1 cellular context compared by ENCODE assay signal in the genomic region with DNA sequence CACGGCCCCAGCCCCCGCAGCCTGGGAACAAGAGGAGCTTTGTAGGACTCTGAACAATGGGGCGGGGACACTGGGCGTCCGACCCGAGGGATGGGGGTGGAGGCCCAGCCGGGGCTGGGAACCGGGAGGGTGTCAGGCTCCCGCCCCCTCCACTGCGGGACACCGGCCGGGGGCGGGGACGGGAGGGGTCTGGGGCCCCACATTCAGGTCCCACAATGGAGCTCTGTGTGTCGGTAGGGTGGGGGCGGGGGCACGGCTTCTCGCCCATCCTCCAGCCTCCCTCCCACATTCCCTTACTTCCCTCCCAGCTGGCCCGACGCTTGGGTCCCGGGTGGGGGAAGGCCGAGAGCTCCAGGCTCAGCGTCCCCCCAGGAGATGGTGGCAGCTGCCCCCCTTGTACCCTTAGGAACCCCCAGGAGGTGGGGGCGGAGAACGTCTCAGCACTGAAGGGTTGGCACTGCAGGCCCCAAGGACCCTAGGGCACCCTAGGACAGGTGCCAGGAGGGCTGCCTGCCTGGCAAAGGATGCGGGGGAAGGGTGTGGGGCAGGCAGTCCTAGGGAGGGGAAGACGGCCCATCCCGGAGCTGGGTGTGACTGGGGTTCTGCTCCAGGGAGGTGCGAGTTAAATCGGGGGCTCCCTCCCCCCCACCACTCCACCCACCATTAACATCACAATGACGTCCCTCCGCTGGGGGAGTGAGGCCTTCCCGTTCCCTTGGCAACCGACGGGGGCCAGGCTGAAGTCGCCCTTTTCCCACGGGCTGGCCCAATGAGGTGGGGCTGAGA.
TF ChIP-seq lines count a peak whose summit lies in the region.

No MANE protein-coding gene starts in this region.

TF ChIP-seq in H1, 55 proteins besides CTCF, POLR2A, EP300 and RAD21:
- TF ChIP-seq NANOG (IDR thresholded peaks at IDR 0.05; ENCODE audit: insufficient read depth, low read depth, low read length, poor library complexity, severe bottlenecking) (peak; percentile 53), SIX5 (IDR thresholded peaks at IDR 0.05; ENCODE audit: low read depth, low read length) (no peak), JUN (IDR thresholded peaks at IDR 0.05; ENCODE audit: low read depth, low read length) (no peak), SIRT6 (IDR thresholded peaks at IDR 0.05; ENCODE audit: low read length) (no peak), MAFK (IDR thresholded peaks at IDR 0.05; ENCODE audit: low read depth, low read length) (no peak), BACH1 (IDR thresholded peaks at IDR 0.05; ENCODE audit: low read length) (no peak), ASH2L (IDR thresholded peaks at IDR 0.05; ENCODE audit: low read length) (peak; percentile 94), KDM4A (IDR thresholded peaks at IDR 0.05; ENCODE audit: low read depth, low read length, severe bottlenecking) (no peak), POU5F1 (IDR thresholded peaks at IDR 0.05; ENCODE audit: low read depth, low read length) (peak; percentile 74; the same call in 1 of the 2 replicates), CBX8 (IDR thresholded peaks at IDR 0.05; ENCODE audit: borderline replicate concordance, low read depth, low read length) (no peak), GABPA (IDR thresholded peaks at IDR 0.05; ENCODE audit: borderline replicate concordance, insufficient read depth, low read length) (no peak), TCF12 (IDR thresholded peaks at IDR 0.05; ENCODE audit: low read depth, low read length) (0 out of 2 replicates have a peak, but pooled peaks have one; percentile 4), BCL11A (IDR thresholded peaks at IDR 0.05; ENCODE audit: low read depth in 2 of 2, low read length in 2 of 2) (no peak), KDM5A (IDR thresholded peaks at IDR 0.05; ENCODE audit: low read length) (no peak), TAF1 (IDR thresholded peaks at IDR 0.05; ENCODE audit: low read depth, low read length) (0 out of 2 replicates have a peak, but pooled peaks have one; percentile 31), ZNF274 (IDR thresholded peaks at IDR 0.05; ENCODE audit: borderline replicate concordance, extremely low read depth, low read length) (no peak), TEAD4 (IDR thresholded peaks at IDR 0.05; ENCODE audit: low read depth, low read length) (0 out of 2 replicates have a peak, but pooled peaks have one; percentile 63), SIN3A (conservative IDR thresholded peaks at IDR 0.05 in 1 of 2, IDR thresholded peaks at IDR 0.05 in 1 of 2; ENCODE audit: low read depth in 1 of 2, low read length in 2 of 2) (peak in 1 of 2 experiments; percentile 19; a peak in 2 of 4 replicates), EZH2 (IDR thresholded peaks at IDR 0.05; ENCODE audit: low read depth, low read length, severe bottlenecking) (no peak), CBX5 (IDR thresholded peaks at IDR 0.05; ENCODE audit: low read depth, low read length) (no peak), SRF (IDR thresholded peaks at IDR 0.05; ENCODE audit: low read depth, low read length) (no peak), CTBP2 (IDR thresholded peaks at IDR 0.05; ENCODE audit: borderline replicate concordance, insufficient read depth, insufficient read length, low read length) (peak; percentile 79), CHD2 (IDR thresholded peaks at IDR 0.05; ENCODE audit: low read length) (no peak), CHD1 (IDR thresholded peaks at IDR 0.05; ENCODE audit: low read depth, low read length) (no peak), RBBP5 (IDR thresholded peaks at IDR 0.05; ENCODE audit: borderline replicate concordance, low read depth, low read length) (0 out of 2 replicates have a peak, but pooled peaks have one; percentile 67), SP2 (IDR thresholded peaks at IDR 0.05; ENCODE audit: low read length) (no peak), GTF2F1 (IDR thresholded peaks at IDR 0.05; ENCODE audit: borderline replicate concordance, low read depth, low read length) (no peak), SUZ12 (IDR thresholded peaks at IDR 0.05; ENCODE audit: low read length) (no peak), SP4 (IDR thresholded peaks at IDR 0.05; ENCODE audit: low read length) (peak; percentile 56; the same call in 1 of the 2 replicates), CREB1 (IDR thresholded peaks at IDR 0.05) (peak; percentile 41), TAF7 (optimal IDR thresholded peaks at IDR 0.05; ENCODE audit: borderline replicate concordance, low read depth, low read length) (no peak), SP1 (IDR thresholded peaks at IDR 0.05; ENCODE audit: low read depth, low read length) (peak; percentile 83), BRCA1 (IDR thresholded peaks at IDR 0.05; ENCODE audit: low read depth, low read length) (no peak), FOSL1 (IDR thresholded peaks at IDR 0.05; ENCODE audit: insufficient read depth, low read depth, low read length) (no peak), PHF8 (conservative IDR thresholded peaks at IDR 0.05; ENCODE audit: low read depth, low read length) (peak; percentile 38; the same call in 1 of the 2 replicates), RXRA (IDR thresholded peaks at IDR 0.05; ENCODE audit: insufficient read depth, low read depth, low read length) (no peak), POLR2AphosphoS5 (IDR thresholded peaks at IDR 0.05; ENCODE audit: low read depth, low read length) (peak; percentile 72; the same call in 1 of the 2 replicates), SAP30 (IDR thresholded peaks at IDR 0.05; ENCODE audit: insufficient read depth, insufficient replicate concordance, low read length) (no peak), NRF1 (IDR thresholded peaks at IDR 0.05; ENCODE audit: low read depth, low read length) (no peak), EGR1 (IDR thresholded peaks at IDR 0.05; ENCODE audit: borderline replicate concordance, low read depth, low read length) (peak; percentile 63; the same call in 1 of the 2 replicates), HDAC2 (IDR thresholded peaks at IDR 0.05; ENCODE audit: borderline replicate concordance in 1 of 2, low read depth in 2 of 2, low read length in 2 of 2) (peak; percentile 22 to 86; a peak in 1 of 4 replicates), TBP (IDR thresholded peaks at IDR 0.05; ENCODE audit: low read depth, low read length) (peak; percentile 73; the same call in 1 of the 2 replicates), KDM1A (IDR thresholded peaks at IDR 0.05; ENCODE audit: borderline replicate concordance, low read length) (no peak)
- TF ChIP-seq, protein P1, sequence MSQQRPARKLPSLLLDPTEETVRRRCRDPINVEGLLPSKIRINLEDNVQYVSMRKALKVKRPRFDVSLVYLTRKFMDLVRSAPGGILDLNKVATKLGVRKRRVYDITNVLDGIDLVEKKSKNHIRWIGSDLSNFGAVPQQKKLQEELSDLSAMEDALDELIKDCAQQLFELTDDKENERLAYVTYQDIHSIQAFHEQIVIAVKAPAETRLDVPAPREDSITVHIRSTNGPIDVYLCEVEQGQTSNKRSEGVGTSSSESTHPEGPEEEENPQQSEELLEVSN (IDR thresholded peaks at IDR 0.05) = no peak; the same call in 1 of the 2 replicates
- TF ChIP-seq, protein P2, sequence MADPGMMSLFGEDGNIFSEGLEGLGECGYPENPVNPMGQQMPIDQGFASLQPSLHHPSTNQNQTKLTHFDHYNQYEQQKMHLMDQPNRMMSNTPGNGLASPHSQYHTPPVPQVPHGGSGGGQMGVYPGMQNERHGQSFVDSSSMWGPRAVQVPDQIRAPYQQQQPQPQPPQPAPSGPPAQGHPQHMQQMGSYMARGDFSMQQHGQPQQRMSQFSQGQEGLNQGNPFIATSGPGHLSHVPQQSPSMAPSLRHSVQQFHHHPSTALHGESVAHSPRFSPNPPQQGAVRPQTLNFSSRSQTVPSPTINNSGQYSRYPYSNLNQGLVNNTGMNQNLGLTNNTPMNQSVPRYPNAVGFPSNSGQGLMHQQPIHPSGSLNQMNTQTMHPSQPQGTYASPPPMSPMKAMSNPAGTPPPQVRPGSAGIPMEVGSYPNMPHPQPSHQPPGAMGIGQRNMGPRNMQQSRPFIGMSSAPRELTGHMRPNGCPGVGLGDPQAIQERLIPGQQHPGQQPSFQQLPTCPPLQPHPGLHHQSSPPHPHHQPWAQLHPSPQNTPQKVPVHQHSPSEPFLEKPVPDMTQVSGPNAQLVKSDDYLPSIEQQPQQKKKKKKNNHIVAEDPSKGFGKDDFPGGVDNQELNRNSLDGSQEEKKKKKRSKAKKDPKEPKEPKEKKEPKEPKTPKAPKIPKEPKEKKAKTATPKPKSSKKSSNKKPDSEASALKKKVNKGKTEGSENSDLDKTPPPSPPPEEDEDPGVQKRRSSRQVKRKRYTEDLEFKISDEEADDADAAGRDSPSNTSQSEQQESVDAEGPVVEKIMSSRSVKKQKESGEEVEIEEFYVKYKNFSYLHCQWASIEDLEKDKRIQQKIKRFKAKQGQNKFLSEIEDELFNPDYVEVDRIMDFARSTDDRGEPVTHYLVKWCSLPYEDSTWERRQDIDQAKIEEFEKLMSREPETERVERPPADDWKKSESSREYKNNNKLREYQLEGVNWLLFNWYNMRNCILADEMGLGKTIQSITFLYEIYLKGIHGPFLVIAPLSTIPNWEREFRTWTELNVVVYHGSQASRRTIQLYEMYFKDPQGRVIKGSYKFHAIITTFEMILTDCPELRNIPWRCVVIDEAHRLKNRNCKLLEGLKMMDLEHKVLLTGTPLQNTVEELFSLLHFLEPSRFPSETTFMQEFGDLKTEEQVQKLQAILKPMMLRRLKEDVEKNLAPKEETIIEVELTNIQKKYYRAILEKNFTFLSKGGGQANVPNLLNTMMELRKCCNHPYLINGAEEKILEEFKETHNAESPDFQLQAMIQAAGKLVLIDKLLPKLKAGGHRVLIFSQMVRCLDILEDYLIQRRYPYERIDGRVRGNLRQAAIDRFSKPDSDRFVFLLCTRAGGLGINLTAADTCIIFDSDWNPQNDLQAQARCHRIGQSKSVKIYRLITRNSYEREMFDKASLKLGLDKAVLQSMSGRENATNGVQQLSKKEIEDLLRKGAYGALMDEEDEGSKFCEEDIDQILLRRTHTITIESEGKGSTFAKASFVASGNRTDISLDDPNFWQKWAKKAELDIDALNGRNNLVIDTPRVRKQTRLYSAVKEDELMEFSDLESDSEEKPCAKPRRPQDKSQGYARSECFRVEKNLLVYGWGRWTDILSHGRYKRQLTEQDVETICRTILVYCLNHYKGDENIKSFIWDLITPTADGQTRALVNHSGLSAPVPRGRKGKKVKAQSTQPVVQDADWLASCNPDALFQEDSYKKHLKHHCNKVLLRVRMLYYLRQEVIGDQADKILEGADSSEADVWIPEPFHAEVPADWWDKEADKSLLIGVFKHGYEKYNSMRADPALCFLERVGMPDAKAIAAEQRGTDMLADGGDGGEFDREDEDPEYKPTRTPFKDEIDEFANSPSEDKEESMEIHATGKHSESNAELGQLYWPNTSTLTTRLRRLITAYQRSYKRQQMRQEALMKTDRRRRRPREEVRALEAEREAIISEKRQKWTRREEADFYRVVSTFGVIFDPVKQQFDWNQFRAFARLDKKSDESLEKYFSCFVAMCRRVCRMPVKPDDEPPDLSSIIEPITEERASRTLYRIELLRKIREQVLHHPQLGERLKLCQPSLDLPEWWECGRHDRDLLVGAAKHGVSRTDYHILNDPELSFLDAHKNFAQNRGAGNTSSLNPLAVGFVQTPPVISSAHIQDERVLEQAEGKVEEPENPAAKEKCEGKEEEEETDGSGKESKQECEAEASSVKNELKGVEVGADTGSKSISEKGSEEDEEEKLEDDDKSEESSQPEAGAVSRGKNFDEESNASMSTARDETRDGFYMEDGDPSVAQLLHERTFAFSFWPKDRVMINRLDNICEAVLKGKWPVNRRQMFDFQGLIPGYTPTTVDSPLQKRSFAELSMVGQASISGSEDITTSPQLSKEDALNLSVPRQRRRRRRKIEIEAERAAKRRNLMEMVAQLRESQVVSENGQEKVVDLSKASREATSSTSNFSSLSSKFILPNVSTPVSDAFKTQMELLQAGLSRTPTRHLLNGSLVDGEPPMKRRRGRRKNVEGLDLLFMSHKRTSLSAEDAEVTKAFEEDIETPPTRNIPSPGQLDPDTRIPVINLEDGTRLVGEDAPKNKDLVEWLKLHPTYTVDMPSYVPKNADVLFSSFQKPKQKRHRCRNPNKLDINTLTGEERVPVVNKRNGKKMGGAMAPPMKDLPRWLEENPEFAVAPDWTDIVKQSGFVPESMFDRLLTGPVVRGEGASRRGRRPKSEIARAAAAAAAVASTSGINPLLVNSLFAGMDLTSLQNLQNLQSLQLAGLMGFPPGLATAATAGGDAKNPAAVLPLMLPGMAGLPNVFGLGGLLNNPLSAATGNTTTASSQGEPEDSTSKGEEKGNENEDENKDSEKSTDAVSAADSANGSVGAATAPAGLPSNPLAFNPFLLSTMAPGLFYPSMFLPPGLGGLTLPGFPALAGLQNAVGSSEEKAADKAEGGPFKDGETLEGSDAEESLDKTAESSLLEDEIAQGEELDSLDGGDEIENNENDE (IDR thresholded peaks at IDR 0.05; ENCODE audit: insufficient replicate concordance, low read length) = no peak
- TF ChIP-seq, protein P3, sequence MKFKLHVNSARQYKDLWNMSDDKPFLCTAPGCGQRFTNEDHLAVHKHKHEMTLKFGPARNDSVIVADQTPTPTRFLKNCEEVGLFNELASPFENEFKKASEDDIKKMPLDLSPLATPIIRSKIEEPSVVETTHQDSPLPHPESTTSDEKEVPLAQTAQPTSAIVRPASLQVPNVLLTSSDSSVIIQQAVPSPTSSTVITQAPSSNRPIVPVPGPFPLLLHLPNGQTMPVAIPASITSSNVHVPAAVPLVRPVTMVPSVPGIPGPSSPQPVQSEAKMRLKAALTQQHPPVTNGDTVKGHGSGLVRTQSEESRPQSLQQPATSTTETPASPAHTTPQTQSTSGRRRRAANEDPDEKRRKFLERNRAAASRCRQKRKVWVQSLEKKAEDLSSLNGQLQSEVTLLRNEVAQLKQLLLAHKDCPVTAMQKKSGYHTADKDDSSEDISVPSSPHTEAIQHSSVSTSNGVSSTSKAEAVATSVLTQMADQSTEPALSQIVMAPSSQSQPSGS (IDR thresholded peaks at IDR 0.05; ENCODE audit: low read length) = no peak
- TF ChIP-seq, protein P4, sequence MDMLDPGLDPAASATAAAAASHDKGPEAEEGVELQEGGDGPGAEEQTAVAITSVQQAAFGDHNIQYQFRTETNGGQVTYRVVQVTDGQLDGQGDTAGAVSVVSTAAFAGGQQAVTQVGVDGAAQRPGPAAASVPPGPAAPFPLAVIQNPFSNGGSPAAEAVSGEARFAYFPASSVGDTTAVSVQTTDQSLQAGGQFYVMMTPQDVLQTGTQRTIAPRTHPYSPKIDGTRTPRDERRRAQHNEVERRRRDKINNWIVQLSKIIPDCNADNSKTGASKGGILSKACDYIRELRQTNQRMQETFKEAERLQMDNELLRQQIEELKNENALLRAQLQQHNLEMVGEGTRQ (IDR thresholded peaks at IDR 0.05; ENCODE audit: low read length) = no peak
